In the genomic region with DNA sequence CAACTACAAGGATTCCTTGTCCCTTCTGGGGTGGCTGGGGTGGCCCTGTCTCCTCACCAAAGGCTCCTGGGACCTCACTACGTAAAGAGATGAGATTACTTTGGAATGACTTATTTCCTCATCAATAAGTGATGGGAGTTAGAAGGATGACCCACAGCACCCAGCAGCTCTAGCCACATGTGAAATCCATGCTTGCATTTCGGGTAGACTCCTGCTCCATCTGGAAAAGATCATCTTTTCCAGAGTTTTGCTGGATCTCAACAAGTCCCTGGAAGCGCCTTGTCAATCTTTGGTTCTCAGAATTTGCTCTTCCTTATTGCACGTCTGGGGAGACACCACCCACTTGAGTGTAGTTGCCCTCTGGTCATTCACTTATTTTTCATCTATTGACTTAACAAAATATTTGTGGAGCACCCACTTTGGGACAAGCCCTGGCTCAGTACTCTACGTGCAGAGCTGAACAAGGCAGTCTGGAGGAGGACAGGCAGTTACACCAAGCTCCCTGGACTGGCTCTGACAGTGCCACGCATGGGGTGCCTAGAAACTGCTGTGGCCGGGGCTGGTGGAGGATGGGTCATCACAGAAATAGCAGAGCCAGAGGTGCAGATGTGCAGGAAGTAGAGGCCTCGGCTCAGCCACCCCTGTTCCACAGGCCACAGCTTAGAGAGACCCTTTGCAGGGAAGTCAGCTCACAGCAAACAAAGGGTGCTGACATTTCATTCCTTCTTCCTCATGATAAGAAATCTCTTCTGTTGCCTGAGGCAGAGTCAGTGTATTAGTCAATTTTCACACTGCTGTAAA, we compare ENCODE assay signal across 9 cellular contexts.
DNase-seq lines count a peak whose midpoint lies in the region; ATAC-seq and TF ChIP-seq lines count a peak whose summit lies in the region.
"Had no signal": no experiment of that assay in that cellular context is flagged by ENCODE, and none has a peak within 500 bp of the region (broad histone marks: within the 10 kb centered on the region; RNA-seq: fewer than 3 reads in every experiment).

No MANE protein-coding gene starts in this region.

- peak overlapping the region; percentile 30 for H3K14ac ChIP-seq in trophoblast cell (ENCODE audit: low read length)

- H3K27ac Mint-ChIP-seq in MCF 10A (ENCODE audit: low read depth, unreplicated experiment): peak overlapping the region; percentile 59
- no peak overlapping the region for H3K27ac Mint-ChIP-seq in T-cell
- H3K27ac Mint-ChIP-seq: IgD-negative memory B cell had no signal

- no peak overlapping the region for H4K8ac ChIP-seq in trophoblast cell (ENCODE audit: low read depth, low read length)

- TF ChIP-seq CTCF in HL-60 (IDR thresholded peaks at IDR 0.05; ENCODE audit: insufficient read depth, low read length) (no peak), MCF 10A (IDR thresholded peaks at IDR 0.05; ENCODE audit: unreplicated experiment) (no peak)

- H3K4me1 Mint-ChIP-seq in MCF 10A (ENCODE audit: insufficient read depth, unreplicated experiment) (peaks cover 19% of the 10 kb centered on the region), T-cell (no peaks in the 10 kb centered on the region)
- H3K4me1 Mint-ChIP-seq: IgD-negative memory B cell had no signal

- H3K23ac ChIP-seq in trophoblast cell (ENCODE audit: low read length): no peak overlapping the region

- H3K4ac ChIP-seq in trophoblast cell (ENCODE audit: low read depth, low read length): no peak overlapping the region

- BruUV-seq in MCF 10A (replicated peaks; lab: Mats Ljungman, UMichigan): no TSS peak

- H2BK120ac ChIP-seq in trophoblast cell (ENCODE audit: insufficient read depth, low read length, poor library complexity): peak overlapping the region; percentile 88

- DNase-seq in HL-60 (ENCODE audit: low read depth in 1 of 2, low spot score in 1 of 2) (peak; percentile 54 to 96), MCF 10A (ENCODE audit: unreplicated experiment) (peak; percentile 43), trophoblast cell (peak; percentile 80 to 95), T-cell (no peak), DMS79 (lab: John Stamatoyannopoulos, UW) (no peak), cerebellum (ENCODE audit: low spot score) (no peak)

- H3K4me3 Mint-ChIP-seq in MCF 10A (ENCODE audit: unreplicated experiment) (no peak overlapping the region), T-cell (no peak overlapping the region)
- H3K4me3 Mint-ChIP-seq: IgD-negative memory B cell had no signal

- H3K79me2 ChIP-seq in trophoblast cell (ENCODE audit: control insufficient read depth, insufficient read depth, low read length, poor library complexity): peaks cover 12% of the 10 kb centered on the region

- H3K9me3 Mint-ChIP-seq in MCF 10A (ENCODE audit: unreplicated experiment): no peaks in the 10 kb centered on the region
- no peaks in the 10 kb centered on the region for H3K9me3 Mint-ChIP-seq in T-cell
- H3K9me3 Mint-ChIP-seq: IgD-negative memory B cell had no signal

- WGBS in trophoblast cell (ENCODE audit: extremely low coverage, insufficient coverage, insufficient read length): no CpG with 5 or more reads among the region's 8 CpGs

- H4K91ac ChIP-seq in trophoblast cell (ENCODE audit: low read depth, low read length): peak overlapping the region; percentile 91

- H3K27me3 Mint-ChIP-seq in MCF 10A (ENCODE audit: insufficient read depth, unreplicated experiment) (no peaks in the 10 kb centered on the region), T-cell (peaks cover 0 to 2% of the 10 kb centered on the region in 2 donors)
- H3K27me3 Mint-ChIP-seq: IgD-negative memory B cell had no signal

- H3K27ac ChIP-seq in HL-60 (replicated peaks): peak overlapping the region; percentile 54
- H3K27ac ChIP-seq in trophoblast cell (ENCODE audit: low read depth, low read length): peak overlapping the region; percentile 61

- H3K18ac ChIP-seq in trophoblast cell (ENCODE audit: low read length): peak overlapping the region; percentile 10

- H3K4me1 ChIP-seq in trophoblast cell (ENCODE audit: control insufficient read depth in 1 of 2, insufficient read depth in 2 of 2, low read length in 2 of 2): peaks cover 44 to 46% of the 10 kb centered on the region in 2 experiments

- no peak overlapping the region for H3K9ac ChIP-seq in trophoblast cell (ENCODE audit: low read length)

- ATAC-seq in GM18873 (IDR thresholded peaks at IDR 0.05; ENCODE audit: low FRiP score, unreplicated experiment) (peak; percentile 71), GM19328 (IDR thresholded peaks at IDR 0.05; ENCODE audit: unreplicated experiment) (no peak), T-cell (replicated peaks in 1 of 4) (no peak)

- no peak overlapping the region for H2AFZ ChIP-seq in trophoblast cell (ENCODE audit: insufficient read depth, low read length, poor library complexity)

- CTCF ChIA-PET in MCF 10A (lab: Yijun Ruan, JAX) (interaction anchor here (0.5 to 1.1 kb wide), 3 partner anchors 9 to 481 kb away, joined by 3 read pairs; no protein-coding TSS in a partner anchor), T-cell (lab: Charles Lee) (no interaction called here)

- no peak overlapping the region for H4K12ac ChIP-seq in trophoblast cell (ENCODE audit: low read depth, low read length)

- H3K9me3 ChIP-seq in trophoblast cell (ENCODE audit: insufficient read depth, low read depth, low read length): no peaks in the 10 kb centered on the region

- POLR2A ChIA-PET in MCF 10A (lab: Yijun Ruan, JAX) (interaction anchor here (0.6 to 1.3 kb wide), 3 partner anchors 8 to 256 kb away, joined by 3 to 4 read pairs (median 4); no protein-coding TSS in a partner anchor), T-cell (lab: Charles Lee) (no interaction called here)

- H2AK5ac ChIP-seq in trophoblast cell (ENCODE audit: low read length): peak overlapping the region; percentile 70

- no peak overlapping the region for H3K4me3 ChIP-seq in HL-60 (replicated peaks; ENCODE audit: insufficient read depth, low read length)
- H3K4me3 ChIP-seq in trophoblast cell (ENCODE audit: low read depth, low read length): no peak overlapping the region

- peak overlapping the region; percentile 47 for H2BK12ac ChIP-seq in trophoblast cell (ENCODE audit: low read length)

- H3K4me2 ChIP-seq in trophoblast cell (ENCODE audit: low read length): no peak overlapping the region

- no peaks in the 10 kb centered on the region for H3K27me3 ChIP-seq in HL-60 (ENCODE audit: insufficient read depth, poor library complexity, severe bottlenecking)
- no peaks in the 10 kb centered on the region for H3K27me3 ChIP-seq in trophoblast cell (ENCODE audit: insufficient read depth, low read length)

- intact Hi-C loops in MCF 10A (cut with micrococcal nuclease): no loop called here

- peaks cover 50% of the 10 kb centered on the region for H3K79me1 ChIP-seq in trophoblast cell (ENCODE audit: low read length)

- H2BK5ac ChIP-seq in trophoblast cell (ENCODE audit: low read depth, low read length, poor library complexity): peak overlapping the region; percentile 24

- peaks cover 14% of the 10 kb centered on the region for H3K36me3 Mint-ChIP-seq in MCF 10A (ENCODE audit: insufficient read depth, unreplicated experiment)
- peaks cover 4% of the 10 kb centered on the region for H3K36me3 Mint-ChIP-seq in T-cell
- H3K36me3 Mint-ChIP-seq: IgD-negative memory B cell had no signal

- no peaks in the 10 kb centered on the region for H3K36me3 ChIP-seq in trophoblast cell (ENCODE audit: control insufficient read depth in 1 of 2, insufficient read depth in 2 of 2, low read length in 2 of 2)

Comparison
In these comparisons a context has a peak if more than half of its experiments do, and no peak if none do; other contexts are left out.
1. DNase-seq: peak in HL-60 (2 of 2), MCF 10A (single experiment) and trophoblast cell (2 of 2); none in T-cell (0 of 34), DMS79 (single experiment) and cerebellum (single experiment).